20 cellular contexts compared by ENCODE assay signal in genomic region chr10:89134963-89135362, GRCh38.
DNase-seq lines count a peak whose midpoint lies in the region; ATAC-seq and TF ChIP-seq lines count a peak whose summit lies in the region.
"Had no signal": no experiment of that assay in that cellular context is flagged by ENCODE, and none has a peak within 500 bp of the region (broad histone marks: within the 10 kb centered on the region; RNA-seq: fewer than 3 reads in every experiment).

No MANE protein-coding gene starts in this region.

- no peak for TF ChIP-seq POLR2A in right lobe of liver (IDR thresholded peaks at IDR 0.05)

- in situ Hi-C loops in mammary epithelial cell (cut with MboI; ENCODE audit: low sequenced_read_pairs in 2 of 2) = no loop called here

- no peaks in the 10 kb centered on the region for H3K27me3 ChIP-seq in right lobe of liver
- H3K27me3 ChIP-seq in mammary epithelial cell (ENCODE audit: insufficient read depth, low read length) = no peaks in the 10 kb centered on the region
- H3K27me3 ChIP-seq: ovary, stomach had no signal

- H3K9me3 ChIP-seq in right lobe of liver = no peaks in the 10 kb centered on the region
- H3K9me3 ChIP-seq in mammary epithelial cell (replicated peaks; ENCODE audit: insufficient read depth, low read length) = no peaks in the 10 kb centered on the region
- H3K9me3 ChIP-seq: ovary, SK-N-SH, stomach had no signal

- CTCF ChIA-PET in mammary epithelial cell (lab: Charles Lee; ENCODE audit: low non-redundant PET) = no interaction called here

- no peaks in the 10 kb centered on the region for H3K4me1 ChIP-seq in right lobe of liver
- H3K4me1 ChIP-seq in mammary epithelial cell (ENCODE audit: insufficient read depth, low read length) = peaks cover under 1% of the 10 kb centered on the region
- H3K4me1 ChIP-seq: stomach had no signal

- TF ChIP-seq CTCF in right lobe of liver (IDR thresholded peaks at IDR 0.05) = no peak
- no peak for TF ChIP-seq CTCF in mammary epithelial cell (conservative IDR thresholded peaks at IDR 0.05 in 1 of 2, IDR thresholded peaks at IDR 0.05 in 1 of 2; ENCODE audit: extremely low read depth in 1 of 2, insufficient read depth in 1 of 2, low read depth in 1 of 2, low read length in 2 of 2)

- H3K27ac ChIP-seq in right lobe of liver (no peak overlapping the region), mammary epithelial cell (ENCODE audit: insufficient read depth, low read depth, low read length) (no peak overlapping the region)
- H3K27ac ChIP-seq: ovary, skin epidermis, stomach, VCaP had no signal

- peak; percentile 62 for ATAC-seq in GM18873 (IDR thresholded peaks at IDR 0.05; ENCODE audit: low FRiP score, unreplicated experiment)
- peak; percentile 56 for ATAC-seq in GM21786 (IDR thresholded peaks at IDR 0.05; ENCODE audit: unreplicated experiment)
- peak; percentile 80 for ATAC-seq in HG03460 (IDR thresholded peaks at IDR 0.05; ENCODE audit: unreplicated experiment)
- no peak for ATAC-seq in right lobe of liver
- ATAC-seq: left cardiac atrium had no signal

- H3K4me2 ChIP-seq in mammary epithelial cell (ENCODE audit: insufficient read depth, low read depth, low read length) = no peak overlapping the region
- H3K4me2 ChIP-seq: SK-N-SH had no signal

- H3K79me2 ChIP-seq in mammary epithelial cell (ENCODE audit: insufficient read depth, low read length) = no peaks in the 10 kb centered on the region

- BruUV-seq in mammary epithelial cell (replicated peaks; lab: Mats Ljungman, UMichigan) = no TSS peak

- intact Hi-C loops in right lobe of liver (cut with DNase I) = no loop called here
- intact Hi-C loops in mammary epithelial cell (cut with micrococcal nuclease) = no loop called here

- H3K4me3 ChIP-seq in right lobe of liver (no peak overlapping the region), mammary epithelial cell (replicated peaks in 1 of 3; ENCODE audit: insufficient read depth in 1 of 3, low read depth in 2 of 3, low read length in 3 of 3) (no peak overlapping the region)
- H3K4me3 ChIP-seq: ovary, skin epidermis, stomach had no signal

- dilution Hi-C loops in mammary epithelial cell (cut with HindIII; ENCODE audit: low sequenced_read_pairs) = no loop called here

- no peaks in the 10 kb centered on the region for H3K36me3 ChIP-seq in right lobe of liver
- no peaks in the 10 kb centered on the region for H3K36me3 ChIP-seq in mammary epithelial cell (ENCODE audit: insufficient read depth, low read length)
- H3K36me3 ChIP-seq: ovary, stomach had no signal

- H2AFZ ChIP-seq in mammary epithelial cell (ENCODE audit: low read depth, low read length) = no peak overlapping the region

- H4K20me1 ChIP-seq in mammary epithelial cell (ENCODE audit: insufficient read depth, low read length) = no peaks in the 10 kb centered on the region

- no peak overlapping the region for H3K9ac ChIP-seq in mammary epithelial cell (ENCODE audit: insufficient read depth, low read length)
- H3K9ac ChIP-seq: SK-N-SH had no signal

- DNase-seq in globus pallidus (ENCODE audit: low spot score) (peak; percentile 27), right lobe of liver (no peak), UCSD-AML1 (lab: John Stamatoyannopoulos, UW; ENCODE audit: unreplicated experiment) (no peak), mammary epithelial cell (no peak)
- DNase-seq in activated CD4-positive, CD25-positive, alpha-beta regulatory T cell (lab: John Stamatoyannopoulos, UW) = no peak
- DNase-seq: amniotic stem cell, cerebellar nuclear complex, endodermal cell, HFFc6, left cardiac atrium, NCI-H1417, NCI-H2227 treated with DMSO at 0.1 percent for 48 hours, ovary, SK-N-SH, stomach had no signal

Comparison
In these comparisons a context has a peak if more than half of its experiments do, and no peak if none do; other contexts are left out.
1. ATAC-seq: peak in GM18873 (single experiment), GM21786 (single experiment) and HG03460 (single experiment); none in right lobe of liver (0 of 4).